ENCODE assay signal across 1 cellular context in the genomic region with DNA sequence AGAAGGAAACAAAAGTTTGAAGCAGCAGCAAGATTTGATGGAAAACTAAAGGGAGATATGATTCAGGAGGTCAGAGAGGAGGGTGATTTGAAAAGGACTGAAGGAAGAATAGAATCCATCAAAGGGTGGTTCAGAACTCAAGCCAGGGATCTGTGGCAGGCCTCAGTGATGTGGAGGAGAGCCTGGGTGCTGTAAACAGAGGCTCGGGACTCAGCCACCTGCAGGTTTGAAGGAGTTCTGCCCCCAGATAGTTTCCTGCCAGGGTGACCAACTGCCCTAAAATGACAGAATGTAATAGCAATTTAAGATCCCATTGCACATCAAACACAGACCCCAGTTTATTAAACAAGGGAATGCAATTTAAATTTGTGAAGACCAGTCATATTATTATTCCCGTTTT.
TF ChIP-seq lines count a peak whose summit lies in the region.

No MANE protein-coding gene starts in this region.

TF ChIP-seq in HCT116, 20 proteins besides CTCF, POLR2A, EP300 and RAD21:
- TF ChIP-seq JUND (IDR thresholded peaks at IDR 0.05): no peak
